1 cellular context compared by ENCODE assay signal in genomic region chr5:32587067-32587551, GRCh38.
TF ChIP-seq lines count a peak whose summit lies in the region.

No MANE protein-coding gene starts in this region.

TF ChIP-seq in K562, 482 proteins besides CTCF, POLR2A, EP300 and RAD21 (continued from another document):
- 0 out of 2 replicates have a peak, but pooled peaks have one; percentile 33 for TF ChIP-seq RBFOX2 (IDR thresholded peaks at IDR 0.05; ENCODE audit: low read depth, low read length)
- TF ChIP-seq C11orf30 (IDR thresholded peaks at IDR 0.05; ENCODE audit: low read depth), result peak; percentile 52
